In genomic region chr7:5204546-5204945, GRCh38 we compare ENCODE assay signal across 21 cellular contexts.
"Had no signal": no experiment of that assay in that cellular context is flagged by ENCODE, and none has a peak within 500 bp of the region (broad histone marks: within the 10 kb centered on the region; RNA-seq: fewer than 3 reads in every experiment).

No MANE protein-coding gene starts in this region.

- DNase-seq: dermis blood vessel endothelial cell; dorsolateral prefrontal cortex; effector CD4-positive, alpha-beta T cell; effector memory CD4-positive, alpha-beta T cell; foreskin melanocyte; gastrocnemius medialis; glutamatergic neuron; heart right ventricle; hippocampal formation; left cardiac atrium; left ventricle myocardium superior; lower lobe of right lung; mesenchymal stem cell; midbrain had no signal

- H3K27me3 ChIP-seq: dorsolateral prefrontal cortex, esophagus muscularis mucosa, gastrocnemius medialis, heart right ventricle, left lung had no signal

- ATAC-seq: gastrocnemius medialis, heart right ventricle, left cardiac atrium, left lung, left ventricle myocardium superior, lower lobe of right lung had no signal

- H3K4me1 ChIP-seq: gastrocnemius medialis, left lung, lower lobe of right lung had no signal

- H3K4me3 ChIP-seq: coronary artery, dorsolateral prefrontal cortex, esophagus muscularis mucosa, gastrocnemius medialis, heart right ventricle, left lung, lower lobe of right lung had no signal

- H3K9me3 ChIP-seq: esophagus muscularis mucosa, gastrocnemius medialis, heart right ventricle, left lung, lower lobe of right lung had no signal

- FAIRE-seq: colon, endothelial cell of umbilical vein, islet of Langerhans, keratinocyte had no signal

- H3K27ac ChIP-seq: coronary artery, dorsolateral prefrontal cortex, esophagus muscularis mucosa, gastrocnemius medialis, heart right ventricle, left lung, lower lobe of right lung had no signal
